30 cellular contexts compared by ENCODE assay signal in the genomic region with DNA sequence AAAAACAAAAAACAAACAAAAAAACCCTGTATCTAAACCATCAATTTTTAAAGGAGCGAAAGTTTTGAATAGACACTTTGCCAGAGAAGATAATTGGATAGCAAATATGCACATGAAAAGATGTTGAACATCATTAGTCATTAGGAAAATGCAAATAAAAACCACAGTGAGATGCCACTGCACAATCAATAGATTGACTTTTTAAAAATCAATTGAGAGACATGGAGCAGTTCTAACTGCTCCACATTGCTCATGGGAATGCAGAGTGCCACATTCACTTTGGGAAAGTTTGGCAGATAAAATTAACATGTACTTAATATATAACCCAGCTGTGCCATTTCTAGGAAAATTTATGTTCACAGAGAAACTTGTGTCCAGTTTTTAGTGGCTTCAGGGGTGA. TPM values are rescaled to one million over a fixed set of nuclear protein-coding genes. Genes with fewer than 3 reads are reported as not detected.
A peak's percentile ranks its signal among the peaks of the same experiment; 100 is the strongest.
DNase-seq lines count a peak whose midpoint lies in the region; ATAC-seq lines count a peak whose summit lies in the region.
"Had no signal": no experiment of that assay in that cellular context is flagged by ENCODE, and none has a peak within 500 bp of the region (broad histone marks: within the 10 kb centered on the region; RNA-seq: fewer than 3 reads in every experiment).

No MANE protein-coding gene starts in this region.

- no peaks in the 10 kb centered on the region for H3K27me3 Mint-ChIP-seq in activated T-cell treated with anti-CD3 and anti-CD28 coated beads, Interleukin-2, amount 50 U/mL, for 72 hours (ENCODE audit: low read depth)
- no peaks in the 10 kb centered on the region for H3K27me3 Mint-ChIP-seq in T-helper 17 cell
- no peaks in the 10 kb centered on the region for H3K27me3 Mint-ChIP-seq in central memory CD8-positive, alpha-beta T cell
- H3K27me3 Mint-ChIP-seq in stimulated activated naive CD8-positive, alpha-beta T cell treated with anti-CD3 and anti-CD28 coated beads, Interleukin-15, amount 100 ng/mL, for 72 hours, result no peaks in the 10 kb centered on the region

- ATAC-seq in activated T-cell treated with anti-CD3 and anti-CD28 coated beads, Interleukin-2, amount 50 U/mL, for 72 hours (replicated peaks in 1 of 2), result peak in 1 of 2 donors; percentile 25
- ATAC-seq in T-helper 17 cell (no peak), GM19397 (IDR thresholded peaks at IDR 0.05; ENCODE audit: unreplicated experiment) (no peak)
- ATAC-seq in central memory CD8-positive, alpha-beta T cell (replicated peaks; ENCODE audit: extremely low read depth, poor library complexity, severe bottlenecking), result no peak
- no peak for ATAC-seq in stimulated activated naive CD8-positive, alpha-beta T cell treated with anti-CD3 and anti-CD28 coated beads, Interleukin-15, amount 100 ng/mL, for 72 hours
- ATAC-seq: esophagus mucosa, PC-3 had no signal

- peaks cover 69% of the 10 kb centered on the region for H3K4me1 Mint-ChIP-seq in activated T-cell treated with anti-CD3 and anti-CD28 coated beads, Interleukin-2, amount 50 U/mL, for 72 hours (ENCODE audit: low read depth)
- peaks cover 24% of the 10 kb centered on the region for H3K4me1 Mint-ChIP-seq in T-helper 17 cell
- peaks cover 20% of the 10 kb centered on the region for H3K4me1 Mint-ChIP-seq in central memory CD8-positive, alpha-beta T cell
- H3K4me1 Mint-ChIP-seq in stimulated activated naive CD8-positive, alpha-beta T cell treated with anti-CD3 and anti-CD28 coated beads, Interleukin-15, amount 100 ng/mL, for 72 hours, result peaks cover 46% of the 10 kb centered on the region
- H3K4me1 Mint-ChIP-seq: endodermal cell, neural crest cell had no signal

- H3K4me3 Mint-ChIP-seq in activated T-cell treated with anti-CD3 and anti-CD28 coated beads, Interleukin-2, amount 50 U/mL, for 72 hours, result peak overlapping the region; percentile 42 to 85
- H3K4me3 Mint-ChIP-seq in T-helper 17 cell, result no peak overlapping the region
- no peak overlapping the region for H3K4me3 Mint-ChIP-seq in central memory CD8-positive, alpha-beta T cell
- peak overlapping the region in 1 of 2 donors; percentile 20 for H3K4me3 Mint-ChIP-seq in stimulated activated naive CD8-positive, alpha-beta T cell treated with anti-CD3 and anti-CD28 coated beads, Interleukin-15, amount 100 ng/mL, for 72 hours
- H3K4me3 Mint-ChIP-seq: endodermal cell, neural crest cell had no signal

- H3K9me3 Mint-ChIP-seq in activated T-cell treated with anti-CD3 and anti-CD28 coated beads, Interleukin-2, amount 50 U/mL, for 72 hours, result no peaks in the 10 kb centered on the region
- H3K9me3 Mint-ChIP-seq in central memory CD8-positive, alpha-beta T cell, result no peaks in the 10 kb centered on the region
- no peaks in the 10 kb centered on the region for H3K9me3 Mint-ChIP-seq in stimulated activated naive CD8-positive, alpha-beta T cell treated with anti-CD3 and anti-CD28 coated beads, Interleukin-15, amount 100 ng/mL, for 72 hours
- H3K9me3 Mint-ChIP-seq: endodermal cell, neural crest cell had no signal

- peak overlapping the region; percentile 98 for H3K27ac Mint-ChIP-seq in activated T-cell treated with anti-CD3 and anti-CD28 coated beads, Interleukin-2, amount 50 U/mL, for 72 hours
- peak overlapping the region; percentile 88 for H3K27ac Mint-ChIP-seq in T-helper 17 cell
- H3K27ac Mint-ChIP-seq in central memory CD8-positive, alpha-beta T cell (ENCODE audit: low read depth), result peak overlapping the region; percentile 50
- peak overlapping the region; percentile 37 to 42 for H3K27ac Mint-ChIP-seq in stimulated activated naive CD8-positive, alpha-beta T cell treated with anti-CD3 and anti-CD28 coated beads, Interleukin-15, amount 100 ng/mL, for 72 hours
- H3K27ac Mint-ChIP-seq: endodermal cell had no signal

- DNase-seq in activated T-cell treated with anti-CD3 and anti-CD28 coated beads, Interleukin-2, amount 50 U/mL, for 72 hours, result no peak
- DNase-seq in activated T-cell treated with anti-CD3 and anti-CD28 coated beads, Interleukin-2, amount 50 U/mL, for 1 hour, result no peak
- DNase-seq in T-helper 17 cell (no peak), activated gamma-delta T cell treated with Interleukin-2 at 50 U/mL for 16 hours (no peak)
- DNase-seq in central memory CD8-positive, alpha-beta T cell (ENCODE audit: low spot score in 2 of 2), result no peak
- DNase-seq in stimulated activated naive CD8-positive, alpha-beta T cell treated with anti-CD3 and anti-CD28 coated beads, Interleukin-15, amount 100 ng/mL, for 72 hours, result no peak
- no peak for DNase-seq in effector CD4-positive, alpha-beta T cell
- DNase-seq: activated CD8-positive, alpha-beta memory T cell treated with anti-CD3 and anti-CD28 coated beads for 24 hours; activated naive CD4-positive, alpha-beta T cell treated with anti-CD3 and anti-CD28 coated beads, Interleukin-2, amount 50 U/mL, for 16 hours; activated T-cell treated with anti-CD3 and anti-CD28 coated beads for 4 hours; cortex of kidney; DMS153; endodermal cell; glutamatergic neuron; GM23248; Karpas-422; NCI-H2081; NCI-H226; NCI-H526 treated with DMSO at 0.1 percent for 48 hours; NK-92 treated with Interleukin-12 subunit alpha and Interleukin-12 subunit beta, amount 100 ng/mL, for 24 hours; ovary; PC-3; retina; small intestine; stomach; uterus had no signal

- no peaks in the 10 kb centered on the region for H3K9me3 ChIP-seq in T-helper 17 cell (ENCODE audit: control insufficient read depth, low read length, poor library complexity, severe bottlenecking)
- H3K9me3 ChIP-seq: ascending aorta, ovary, stomach, uterus had no signal

- H3K36me3 Mint-ChIP-seq in activated T-cell treated with anti-CD3 and anti-CD28 coated beads, Interleukin-2, amount 50 U/mL, for 72 hours (ENCODE audit: insufficient read depth in 2 of 2), result peaks cover 13 to 36% of the 10 kb centered on the region in 2 donors
- H3K36me3 Mint-ChIP-seq in T-helper 17 cell (ENCODE audit: low read depth), result peaks cover 11% of the 10 kb centered on the region
- H3K36me3 Mint-ChIP-seq in central memory CD8-positive, alpha-beta T cell (ENCODE audit: insufficient read depth), result peaks cover 72% of the 10 kb centered on the region

RNA-seq across cellular contexts. Expression of gene EIF2S1, which starts 12.7 kb away (rescaled TPM):
- total RNA-seq in activated T-cell treated with anti-CD3 and anti-CD28 coated beads, Interleukin-2, amount 50 U/mL, for 72 hours, result 100 to 1,000 TPM; 132 to 172 TPM
- 10 to 100 TPM; 38.4 to 49.7 TPM for total RNA-seq in T-helper 17 cell

RNA-seq across cellular contexts. Expression of gene ATP6V1D, which starts 13.2 kb away (rescaled TPM):
- total RNA-seq in activated T-cell treated with anti-CD3 and anti-CD28 coated beads, Interleukin-2, amount 50 U/mL, for 72 hours, result 10 to 100 TPM; 24.5 to 27.3 TPM
- 10 to 100 TPM; 41.0 to 47.4 TPM for total RNA-seq in T-helper 17 cell

RNA-seq across cellular contexts. Expression of gene PLEK2, which starts 39.1 kb away (rescaled TPM):
- 1 to 10 TPM in 1 of 2 donors, under 1 TPM in 1; 0.84 to 1.4 TPM for total RNA-seq in activated T-cell treated with anti-CD3 and anti-CD28 coated beads, Interleukin-2, amount 50 U/mL, for 72 hours
- 1 to 10 TPM; 1.7 to 2.1 TPM for total RNA-seq in T-helper 17 cell
- total RNA-seq: neural crest cell had no signal

Comparison
In these comparisons a context has a peak if more than half of its experiments do, and no peak if none do; other contexts are left out.
1. H3K27ac Mint-ChIP-seq: peak in every context shown above with its lines; median percentile 98 in activated T-cell treated with anti-CD3 and anti-CD28 coated beads, Interleukin-2, amount 50 U/mL, for 72 hours; 88 in T-helper 17 cell; 50 in central memory CD8-positive, alpha-beta T cell; 40 in stimulated activated naive CD8-positive, alpha-beta T cell treated with anti-CD3 and anti-CD28 coated beads, Interleukin-15, amount 100 ng/mL, for 72 hours.
2. H3K4me3 Mint-ChIP-seq: peak in activated T-cell treated with anti-CD3 and anti-CD28 coated beads, Interleukin-2, amount 50 U/mL, for 72 hours (2 of 2); none in T-helper 17 cell (single experiment) and central memory CD8-positive, alpha-beta T cell (single experiment).